In genomic region chrY:9623196-9623595, GRCh38 we compare ENCODE assay signal across 6 cellular contexts.
"Had no signal": no experiment of that assay in that cellular context is flagged by ENCODE, and none has a peak within 500 bp of the region (broad histone marks: within the 10 kb centered on the region; RNA-seq: fewer than 3 reads in every experiment).

No MANE protein-coding gene starts in this region.

- H3K4me3 ChIP-seq: GM23248, K562 had no signal

- H3K27ac ChIP-seq: GM23248 had no signal

- ATAC-seq: K562 had no signal

- DNase-seq: GM23248, GOT3, H9, HCEC 1CT, IMR-90 had no signal
